Comparison of ENCODE assay signal across 15 cellular contexts in the genomic region with DNA sequence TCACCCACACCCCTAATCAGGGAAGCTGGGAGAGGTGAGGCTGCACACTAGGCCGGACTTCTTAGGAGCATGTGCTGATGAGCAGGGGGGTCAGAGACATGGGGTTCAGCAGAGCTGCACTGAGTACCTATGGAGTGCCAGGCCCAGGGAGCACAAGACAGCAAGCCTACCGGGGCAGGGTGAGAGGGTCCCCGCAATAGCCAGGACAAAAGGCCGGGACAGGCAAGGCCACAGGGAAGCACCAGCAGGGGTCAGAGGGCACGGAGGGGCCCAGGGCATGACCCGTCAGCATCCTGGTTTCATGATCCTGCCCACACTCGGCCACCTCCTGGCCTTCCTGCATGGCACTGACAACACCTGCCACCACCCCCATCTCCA.
DNase-seq lines count a peak whose midpoint lies in the region; ATAC-seq and TF ChIP-seq lines count a peak whose summit lies in the region.
"Had no signal": no experiment of that assay in that cellular context is flagged by ENCODE, and none has a peak within 500 bp of the region (broad histone marks: within the 10 kb centered on the region; RNA-seq: fewer than 3 reads in every experiment).

No MANE protein-coding gene starts in this region.

- CTCF ChIA-PET in RWPE1 (lab: Yijun Ruan, JAX) = no interaction called here
- CTCF ChIA-PET in CD8-positive, alpha-beta T cell (lab: Charles Lee) = no interaction called here

- H3K27ac ChIP-seq in RWPE1 = peak overlapping the region; percentile 93
- H3K27ac ChIP-seq in gastroesophageal sphincter = peak overlapping the region; percentile 97 to 99 (median 97)
- peak overlapping the region; percentile 96 to 99 (median 97) for H3K27ac ChIP-seq in thyroid gland
- no peak overlapping the region for H3K27ac ChIP-seq in CD8-positive, alpha-beta T cell (ENCODE audit: low read depth, low read length)
- no peak overlapping the region for H3K27ac ChIP-seq in SJCRH30

- H3K36me3 ChIP-seq in gastroesophageal sphincter (peaks cover 0 to 5% of the 10 kb centered on the region in 2 donors), thyroid gland (no peaks in the 10 kb centered on the region), SJCRH30 (no peaks in the 10 kb centered on the region)
- no peaks in the 10 kb centered on the region for H3K36me3 ChIP-seq in CD8-positive, alpha-beta T cell (ENCODE audit: insufficient read depth, low read length)

- peak overlapping the region; percentile 81 for H3K27ac Mint-ChIP-seq in osteocyte (ENCODE audit: unreplicated experiment)
- no peak overlapping the region for H3K27ac Mint-ChIP-seq in CD8-positive, alpha-beta T cell
- H3K27ac Mint-ChIP-seq: natural killer cell; T-helper 1 cell treated with Interleukin-12 subunit alpha and Interleukin-12 subunit beta and Interleukin-4 antibody, amounts not matched to agents 30 μg/mL and 1 μg/mL, for 36 hours had no signal

- TF ChIP-seq CTCF in RWPE1 (conservative IDR thresholded peaks at IDR 0.05; ENCODE audit: low read depth) (no peak), gastroesophageal sphincter (IDR thresholded peaks at IDR 0.05) (no peak), osteocyte (IDR thresholded peaks at IDR 0.05) (no peak), thyroid gland (IDR thresholded peaks at IDR 0.05) (no peak)
- no peak for TF ChIP-seq CTCF in CD8-positive, alpha-beta T cell (IDR thresholded peaks at IDR 0.05)

- H3K9me3 ChIP-seq in gastroesophageal sphincter (no peaks in the 10 kb centered on the region), thyroid gland (no peaks in the 10 kb centered on the region), SJCRH30 (replicated peaks) (no peaks in the 10 kb centered on the region)
- H3K9me3 ChIP-seq in CD8-positive, alpha-beta T cell (ENCODE audit: low read length) = no peaks in the 10 kb centered on the region
- H3K9me3 ChIP-seq: BE2C had no signal

- no peak overlapping the region for H3K4me3 Mint-ChIP-seq in osteocyte (ENCODE audit: unreplicated experiment)
- no peak overlapping the region for H3K4me3 Mint-ChIP-seq in CD8-positive, alpha-beta T cell
- H3K4me3 Mint-ChIP-seq: natural killer cell; T-helper 1 cell treated with Interleukin-12 subunit alpha and Interleukin-12 subunit beta and Interleukin-4 antibody, amounts not matched to agents 30 μg/mL and 1 μg/mL, for 36 hours had no signal

- no peak for ATAC-seq in gastroesophageal sphincter
- ATAC-seq in CD8-positive, alpha-beta T cell = no peak
- ATAC-seq: natural killer cell had no signal

- no peaks in the 10 kb centered on the region for H3K27me3 ChIP-seq in gastroesophageal sphincter
- no peaks in the 10 kb centered on the region for H3K27me3 ChIP-seq in thyroid gland
- H3K27me3 ChIP-seq in CD8-positive, alpha-beta T cell (ENCODE audit: insufficient read depth, low read length) = no peaks in the 10 kb centered on the region
- H3K27me3 ChIP-seq in SJCRH30 = no peaks in the 10 kb centered on the region; the same call in 1 of the 2 replicates
- H3K27me3 ChIP-seq: BE2C had no signal

- 49 to 57% methylated on average over 1 to 4 of the region's 7 CpGs for WGBS in gastroesophageal sphincter (ENCODE audit: low coverage in 1 of 2), 2 donors
- 23 to 40% methylated on average over 6 to 7 of the region's 7 CpGs for WGBS in thyroid gland, 2 donors

- intact Hi-C loops in thyroid gland (cut with DNase I) = no loop called here
- intact Hi-C loops in CD8-positive, alpha-beta T cell (cut with DNase I, micrococcal nuclease) = no loop called here

- TF ChIP-seq POLR2A in gastroesophageal sphincter (IDR thresholded peaks at IDR 0.05) (peak in 1 of 2 donors; percentile 6), thyroid gland (IDR thresholded peaks at IDR 0.05) (no peak)

- no peak for TF ChIP-seq EP300 in gastroesophageal sphincter (IDR thresholded peaks at IDR 0.05)

- no peaks in the 10 kb centered on the region for H3K36me3 Mint-ChIP-seq in osteocyte (ENCODE audit: unreplicated experiment)
- no peaks in the 10 kb centered on the region for H3K36me3 Mint-ChIP-seq in CD8-positive, alpha-beta T cell
- H3K36me3 Mint-ChIP-seq: natural killer cell had no signal

- POLR2A ChIA-PET in RWPE1 (lab: Yijun Ruan, JAX; ENCODE audit: low non-redundant PET) = no interaction called here
- POLR2A ChIA-PET in CD8-positive, alpha-beta T cell (lab: Charles Lee) = no interaction called here

- DNase-seq in RWPE1 (ENCODE audit: low spot score) (no peak), osteocyte (ENCODE audit: extremely low spot score, unreplicated experiment) (no peak), thyroid gland (peak; percentile 74 to 84), NCI-H187 treated with DMSO at 0.1 percent for 48 hours (lab: John Stamatoyannopoulos, UW) (no peak), SJCRH30 (no peak), T-helper 2 cell (no peak)
- no peak for DNase-seq in CD8-positive, alpha-beta T cell
- DNase-seq: activated CD4-positive, alpha-beta T cell treated with anti-CD3 and anti-CD28 coated beads for 4 hours; activated T-cell treated with anti-CD3 and anti-CD28 coated beads, Interleukin-2, amount 50 U/mL, for 48 hours; amygdala; BE2C; effector memory CD4-positive, alpha-beta T cell; natural killer cell had no signal

- H3K4me1 ChIP-seq in gastroesophageal sphincter = peaks cover 19 to 100% (median 82%) of the 10 kb centered on the region in 3 donors
- peaks cover 100% of the 10 kb centered on the region in 2 donors for H3K4me1 ChIP-seq in thyroid gland
- H3K4me1 ChIP-seq in CD8-positive, alpha-beta T cell (ENCODE audit: insufficient read depth, low read length) = no peaks in the 10 kb centered on the region
- H3K4me1 ChIP-seq in SJCRH30 = no peaks in the 10 kb centered on the region

- no peaks in the 10 kb centered on the region for H3K27me3 Mint-ChIP-seq in osteocyte (ENCODE audit: unreplicated experiment)
- no peaks in the 10 kb centered on the region for H3K27me3 Mint-ChIP-seq in CD8-positive, alpha-beta T cell (ENCODE audit: low read depth)

- no peaks in the 10 kb centered on the region for H3K9me3 Mint-ChIP-seq in osteocyte (ENCODE audit: unreplicated experiment)
- H3K9me3 Mint-ChIP-seq in CD8-positive, alpha-beta T cell = no peaks in the 10 kb centered on the region
- H3K9me3 Mint-ChIP-seq: natural killer cell; T-helper 1 cell treated with Interleukin-12 subunit alpha and Interleukin-12 subunit beta and Interleukin-4 antibody, amounts not matched to agents 30 μg/mL and 1 μg/mL, for 36 hours had no signal

- H3K4me3 ChIP-seq in gastroesophageal sphincter (peak overlapping the region in 1 of 2 donors; percentile 32), thyroid gland (replicated peaks in 1 of 3) (no peak overlapping the region), SJCRH30 (no peak overlapping the region)
- H3K4me3 ChIP-seq in CD8-positive, alpha-beta T cell (ENCODE audit: low read depth, low read length) = no peak overlapping the region

- peaks cover 69% of the 10 kb centered on the region for H3K4me1 Mint-ChIP-seq in osteocyte (ENCODE audit: unreplicated experiment)
- H3K4me1 Mint-ChIP-seq in CD8-positive, alpha-beta T cell (ENCODE audit: low read depth) = no peaks in the 10 kb centered on the region

Comparison
In these comparisons a context has a peak if more than half of its experiments do, and no peak if none do; other contexts are left out.
1. DNase-seq: peak in thyroid gland (2 of 2); none in RWPE1 (single experiment), osteocyte (single experiment), NCI-H187 treated with DMSO at 0.1 percent for 48 hours (single experiment), CD8-positive, alpha-beta T cell (0 of 7), SJCRH30 (0 of 2) and T-helper 2 cell (0 of 5).
2. H3K27ac ChIP-seq: peak in RWPE1 (single experiment), gastroesophageal sphincter (4 of 4) and thyroid gland (3 of 3); none in CD8-positive, alpha-beta T cell (single experiment) and SJCRH30 (single experiment).